ENCODE assay signal across 9 cellular contexts in the genomic region with DNA sequence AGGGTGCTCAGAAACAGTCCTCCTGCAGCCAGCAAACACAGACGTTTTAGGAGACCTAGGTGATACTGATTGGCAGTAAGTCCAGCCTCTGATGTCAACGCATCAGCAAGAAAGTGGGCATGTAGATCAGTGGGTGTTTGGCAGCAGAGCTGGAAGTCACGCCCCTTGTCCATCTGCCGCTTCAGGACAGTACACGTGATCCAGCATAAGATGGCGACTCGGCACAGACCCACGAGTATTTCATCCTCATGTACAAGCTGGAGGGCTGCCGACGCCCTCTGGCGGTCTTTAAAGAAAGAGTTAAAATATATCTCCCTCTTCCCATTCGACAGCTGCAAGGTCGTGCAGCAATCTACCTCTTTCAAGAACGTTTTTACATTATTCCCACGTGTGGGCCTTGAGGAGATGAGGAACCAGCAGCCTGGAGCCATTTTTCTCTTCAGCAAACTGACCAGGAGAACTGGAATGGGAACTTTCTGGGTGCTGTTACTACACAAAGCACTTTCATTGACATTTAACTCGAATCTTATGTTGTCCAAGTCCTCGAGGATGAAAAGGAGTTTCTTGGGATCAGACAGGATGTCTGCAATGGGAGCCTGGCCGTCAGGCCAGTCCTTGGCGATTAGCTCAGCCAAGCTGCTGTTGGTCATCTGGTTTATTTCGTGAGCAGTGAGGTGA. TPM values are rescaled to one million over a fixed set of nuclear protein-coding genes. Genes with fewer than 3 reads are reported as not detected.
DNase-seq lines count a peak whose midpoint lies in the region; ATAC-seq and TF ChIP-seq lines count a peak whose summit lies in the region.
"Had no signal": no experiment of that assay in that cellular context is flagged by ENCODE, and none has a peak within 500 bp of the region (broad histone marks: within the 10 kb centered on the region; RNA-seq: fewer than 3 reads in every experiment).

No MANE protein-coding gene starts in this region.

- peak; percentile 44 for DNase-seq in Ammon's horn (ENCODE audit: low spot score)
- peak; percentile 30 for DNase-seq in GM13977 (ENCODE audit: low spot score)
- DNase-seq in NCI-H146 treated with DMSO at 0.1 percent for 48 hours (lab: John Stamatoyannopoulos, UW; ENCODE audit: unreplicated experiment) = peak; percentile 76
- no peak for DNase-seq in epithelial cell of proximal tubule (ENCODE audit: low read depth)
- no peak for DNase-seq in dedifferentiated amniotic fluid mesenchymal stem cell (ENCODE audit: extremely low spot score)

- in situ Hi-C loops in GM13977 (cut with MboI; ENCODE audit: low pct_unique_long_range_greater_than_20kb, low sequenced_read_pairs, unreplicated experiment) = no loop called here

- no peaks in the 10 kb centered on the region for H3K9me3 ChIP-seq in neuron (ENCODE audit: low read length)

- H2AFZ ChIP-seq in neuron (ENCODE audit: low read depth, low read length) = peak overlapping the region; percentile 8

- peak; percentile 40 for TF ChIP-seq CTCF in GM13977 (IDR thresholded peaks at IDR 0.05; ENCODE audit: extremely low read depth, insufficient read depth, missing control alignments)
- TF ChIP-seq CTCF in epithelial cell of proximal tubule (conservative IDR thresholded peaks at IDR 0.05; ENCODE audit: low read depth, low read length) = peak; percentile 45

- peaks cover 2% of the 10 kb centered on the region for H3K4me1 ChIP-seq in neuron (ENCODE audit: insufficient read depth, low read length)

- ATAC-seq in SK-N-SH treated with all-trans-retinoic acid at 6 μM for 48 hours (peak; percentile 95), HG03159 (IDR thresholded peaks at IDR 0.05; ENCODE audit: unreplicated experiment) (no peak)

- H3K4me3 ChIP-seq in epithelial cell of proximal tubule (ENCODE audit: low read depth, low read length) (no peak overlapping the region), neuron (ENCODE audit: low read length) (no peak overlapping the region)

- no peaks in the 10 kb centered on the region for H3K36me3 ChIP-seq in neuron (ENCODE audit: insufficient read depth, low read length)

- H3K27me3 ChIP-seq in neuron (ENCODE audit: insufficient read depth, low read length) = no peaks in the 10 kb centered on the region

TF ChIP-seq in SK-N-SH treated with all-trans-retinoic acid at 6 μM for 48 hours, 23 proteins besides CTCF, POLR2A, EP300 and RAD21:
- TF ChIP-seq ZFP30 (CRISPR knock-in tag; IDR thresholded peaks at IDR 0.05) = no peak
- no peak for TF ChIP-seq ZNF8 (CRISPR knock-in tag; IDR thresholded peaks at IDR 0.05)

RNA-seq across cellular contexts. Expression of a gene that starts 22.3 kb away (rescaled TPM):
- total RNA-seq in epithelial cell of proximal tubule = not detected in 2 replicates
- total RNA-seq: glomerular endothelial cell had no signal

RNA-seq across cellular contexts. Expression of a gene that starts 26.8 kb away (rescaled TPM):
- total RNA-seq in epithelial cell of proximal tubule = not detected in 2 replicates
- total RNA-seq: glomerular endothelial cell had no signal

RNA-seq across cellular contexts. Expression of a gene that starts 40.6 kb away (rescaled TPM):
- total RNA-seq in epithelial cell of proximal tubule = not detected in 2 replicates
- total RNA-seq: glomerular endothelial cell had no signal

RNA-seq across cellular contexts. Expression of a gene that starts 50.6 kb away (rescaled TPM):
- total RNA-seq in epithelial cell of proximal tubule = not detected in 2 replicates
- total RNA-seq: glomerular endothelial cell had no signal

Comparison
In these comparisons a context has a peak if more than half of its experiments do, and no peak if none do; other contexts are left out.
1. DNase-seq: peak in Ammon's horn (single experiment), GM13977 (single experiment) and NCI-H146 treated with DMSO at 0.1 percent for 48 hours (single experiment); none in epithelial cell of proximal tubule (single experiment) and dedifferentiated amniotic fluid mesenchymal stem cell (single experiment).